ENCODE assay signal across 8 cellular contexts in genomic region chr10:34637419-34637911, GRCh38.
DNase-seq lines count a peak whose midpoint lies in the region; ATAC-seq and FAIRE-seq lines count a peak whose summit lies in the region.

No MANE protein-coding gene starts in this region.

- H3K27me3 ChIP-seq in SJCRH30 (no peaks in the 10 kb centered on the region), right cardiac atrium (ENCODE audit: control insufficient read depth, insufficient read depth) (no peaks in the 10 kb centered on the region), small intestine (ENCODE audit: control insufficient read depth in 2 of 2, insufficient read depth in 2 of 2, low read length in 2 of 2) (no peaks in the 10 kb centered on the region)

- no peak overlapping the region for H3K4me3 Mint-ChIP-seq in activated naive CD8-positive, alpha-beta T cell treated with anti-CD3 and anti-CD28 coated beads for 36 hours

- H3K4me3 ChIP-seq in SJCRH30 (no peak overlapping the region), right cardiac atrium (ENCODE audit: low read length) (no peak overlapping the region), small intestine (ENCODE audit: low read depth in 1 of 2, low read length in 2 of 2) (no peak overlapping the region)

- no peaks in the 10 kb centered on the region for H3K9me3 Mint-ChIP-seq in activated naive CD8-positive, alpha-beta T cell treated with anti-CD3 and anti-CD28 coated beads for 36 hours

- H3K27ac Mint-ChIP-seq in activated naive CD8-positive, alpha-beta T cell treated with anti-CD3 and anti-CD28 coated beads for 36 hours, result no peak overlapping the region

- no peak for FAIRE-seq in small intestine (lab: Jason Lieb, UNC)

- H3K27me3 Mint-ChIP-seq in activated naive CD8-positive, alpha-beta T cell treated with anti-CD3 and anti-CD28 coated beads for 36 hours, result peaks cover 10% of the 10 kb centered on the region

- H3K9me3 ChIP-seq in SJCRH30 (replicated peaks) (no peaks in the 10 kb centered on the region), right cardiac atrium (ENCODE audit: control insufficient read depth, low read length) (no peaks in the 10 kb centered on the region), small intestine (ENCODE audit: control insufficient read depth, low read depth) (no peaks in the 10 kb centered on the region)

- WGBS in right cardiac atrium, result 28% methylated on average over 9 of the region's 9 CpGs
- 31 to 36% (median 36%) methylated on average over 9 of the region's 9 CpGs for WGBS in small intestine, 3 donors

- no peaks in the 10 kb centered on the region for H3K36me3 Mint-ChIP-seq in activated naive CD8-positive, alpha-beta T cell treated with anti-CD3 and anti-CD28 coated beads for 36 hours

- H3K36me3 ChIP-seq in SJCRH30 (no peaks in the 10 kb centered on the region; the same call in 1 of the 2 replicates), small intestine (ENCODE audit: control insufficient read depth in 2 of 2, insufficient read depth in 2 of 2, low read length in 2 of 2) (no peaks in the 10 kb centered on the region)

- H3K27ac ChIP-seq in SJCRH30 (no peak overlapping the region), right cardiac atrium (ENCODE audit: low read length) (no peak overlapping the region), small intestine (ENCODE audit: low read depth in 1 of 2, low read length in 1 of 2) (no peak overlapping the region)

- peak; percentile 84 for ATAC-seq in GM21529 (IDR thresholded peaks at IDR 0.05; ENCODE audit: unreplicated experiment)
- peak in 1 of 2 donors; percentile 62 for ATAC-seq in right cardiac atrium

- DNase-seq in GDM1 (lab: John Stamatoyannopoulos, UW) (peak; percentile 30), HuH-7 (ENCODE audit: low spot score) (peak; percentile 57), SJCRH30 (peak; percentile 48 to 73), right cardiac atrium (peak; percentile 54 to 88 (median 84)), small intestine (peak; percentile 43), HuH-7.5 (ENCODE audit: low spot score) (no peak)
- DNase-seq in activated naive CD8-positive, alpha-beta T cell treated with anti-CD3 and anti-CD28 coated beads for 36 hours, result peak; percentile 60

- peaks cover 8% of the 10 kb centered on the region for H3K4me1 Mint-ChIP-seq in activated naive CD8-positive, alpha-beta T cell treated with anti-CD3 and anti-CD28 coated beads for 36 hours

- H3K4me1 ChIP-seq in SJCRH30 (peaks cover 6% of the 10 kb centered on the region), right cardiac atrium (ENCODE audit: control insufficient read depth, insufficient read depth, low read length) (no peaks in the 10 kb centered on the region), small intestine (ENCODE audit: control insufficient read depth in 2 of 2, insufficient read depth in 1 of 2, low read depth in 1 of 2, low read length in 1 of 2) (no peaks in the 10 kb centered on the region)

- intact Hi-C loops in right cardiac atrium (cut with DNase I), result loop anchor here in 3 of 4 donors (5.0 to 10.0 kb wide), 5 partner anchors 110 to 1443 kb away; partner anchors contain the start of gene NRP1 (in 3 of the 3)
